9 cellular contexts compared by ENCODE assay signal in the genomic region with DNA sequence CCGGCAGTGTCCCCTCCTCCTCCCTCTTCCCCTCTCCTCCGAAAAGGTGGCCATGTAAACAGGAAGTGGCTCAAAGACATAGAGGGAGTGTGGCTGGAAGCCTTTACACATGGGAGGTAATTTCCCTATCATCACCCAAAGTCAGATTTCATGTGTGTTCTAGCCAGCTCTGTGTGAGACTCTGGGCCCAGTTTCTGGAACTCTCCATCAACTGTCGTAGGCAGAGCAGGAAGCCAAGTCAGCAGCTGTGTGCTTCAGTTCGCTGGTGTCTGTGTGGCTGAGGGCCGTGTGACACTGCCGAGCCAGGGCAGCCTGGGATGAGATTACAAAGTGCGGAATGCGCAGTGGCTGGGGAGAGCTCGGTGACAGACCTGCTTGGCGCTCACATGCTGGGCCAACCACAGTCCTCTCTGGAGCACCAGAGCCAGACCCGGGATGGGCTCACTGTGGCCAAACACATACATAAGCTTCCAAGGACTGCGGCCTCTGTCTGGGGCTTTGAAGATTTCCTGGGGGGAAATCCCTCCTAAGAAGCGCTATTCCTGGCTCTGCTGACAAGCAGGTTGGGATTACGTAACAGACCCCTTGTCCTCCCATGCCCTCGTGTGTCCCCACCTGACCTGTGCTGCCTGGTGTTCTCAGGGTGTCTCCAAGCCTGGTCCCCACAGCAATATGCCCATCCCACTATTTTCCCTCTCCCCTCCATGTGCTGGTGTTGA. TPM values are rescaled to one million over a fixed set of nuclear protein-coding genes. Genes with fewer than 3 reads are reported as not detected.
DNase-seq lines count a peak whose midpoint lies in the region; ATAC-seq and TF ChIP-seq lines count a peak whose summit lies in the region.
"Had no signal": no experiment of that assay in that cellular context is flagged by ENCODE, and none has a peak within 500 bp of the region (broad histone marks: within the 10 kb centered on the region; RNA-seq: fewer than 3 reads in every experiment).

No MANE protein-coding gene starts in this region.

- TF ChIP-seq CTCF in lower lobe of right lung (IDR thresholded peaks at IDR 0.05) (no peak), tibial artery (IDR thresholded peaks at IDR 0.05) (no peak), GM20000 (IDR thresholded peaks at IDR 0.05; ENCODE audit: extremely low read depth, missing control alignments) (no peak)

- H3K4me1 ChIP-seq in lower lobe of right lung (peaks cover 28% of the 10 kb centered on the region), tibial artery (peaks cover 0 to 90% (median 72%) of the 10 kb centered on the region in 4 donors)

- peaks cover 6% of the 10 kb centered on the region for H3K27me3 Mint-ChIP-seq in activated CD4-positive, alpha-beta memory T cell treated with anti-CD3 and anti-CD28 coated beads for 36 hours

- CTCF ChIA-PET in activated CD4-positive, alpha-beta memory T cell treated with anti-CD3 and anti-CD28 coated beads for 36 hours (lab: Charles Lee): interaction anchor here (1.6 to 3.7 kb wide), 3 partner anchors 20 to 120 kb away, joined by 3 to 18 read pairs (median 5); no protein-coding TSS in a partner anchor

- H3K4me1 Mint-ChIP-seq in activated CD4-positive, alpha-beta memory T cell treated with anti-CD3 and anti-CD28 coated beads for 36 hours (ENCODE audit: low read depth): peaks cover 8% of the 10 kb centered on the region

- no peak overlapping the region for H3K4me3 Mint-ChIP-seq in activated CD4-positive, alpha-beta memory T cell treated with anti-CD3 and anti-CD28 coated beads for 36 hours

- H3K27me3 ChIP-seq in lower lobe of right lung (ENCODE audit: low read depth) (no peaks in the 10 kb centered on the region), tibial artery (no peaks in the 10 kb centered on the region)

- H3K4me3 ChIP-seq in lower lobe of right lung (no peak overlapping the region), tibial artery (peak overlapping the region; percentile 8 to 18)

- no peaks in the 10 kb centered on the region for H3K36me3 Mint-ChIP-seq in activated CD4-positive, alpha-beta memory T cell treated with anti-CD3 and anti-CD28 coated beads for 36 hours

- no peak overlapping the region for H3K27ac Mint-ChIP-seq in activated CD4-positive, alpha-beta memory T cell treated with anti-CD3 and anti-CD28 coated beads for 36 hours

- no peaks in the 10 kb centered on the region for H3K9me3 Mint-ChIP-seq in activated CD4-positive, alpha-beta memory T cell treated with anti-CD3 and anti-CD28 coated beads for 36 hours

- H3K27ac ChIP-seq in lower lobe of right lung (peak overlapping the region; percentile 82), tibial artery (peak overlapping the region; percentile 93 to 96)
- H3K27ac ChIP-seq: 22Rv1 had no signal

- no peaks in the 10 kb centered on the region for H3K9me3 ChIP-seq in lower lobe of right lung
- H3K9me3 ChIP-seq in tibial artery: no peaks in the 10 kb centered on the region

- POLR2A ChIA-PET in activated CD4-positive, alpha-beta memory T cell treated with anti-CD3 and anti-CD28 coated beads for 36 hours (lab: Charles Lee): no interaction called here

- intact Hi-C loops in lower lobe of right lung (cut with DNase I) (no loop called here), tibial artery (cut with DNase I; ENCODE audit: low total_unique reads) (loop anchor here (5.0 to 10.0 kb wide), 2 partner anchors 116 to 274 kb away; a partner anchor contains a TSS)
- intact Hi-C loops in activated CD4-positive, alpha-beta memory T cell treated with anti-CD3 and anti-CD28 coated beads for 36 hours (cut with micrococcal nuclease): no loop called here

- DNase-seq in DMS 273 (lab: John Stamatoyannopoulos, UW; ENCODE audit: unreplicated experiment) (peak; percentile 34), DMS 273 treated with DMSO at 0.1 percent for 48 hours (lab: John Stamatoyannopoulos, UW) (no peak), cerebellum (ENCODE audit: low spot score) (peak; percentile 79), lower lobe of right lung (peak; percentile 61), tibial artery (peak; percentile 89 to 93), GM20000 (ENCODE audit: low spot score) (no peak)
- DNase-seq in activated CD4-positive, alpha-beta memory T cell treated with anti-CD3 and anti-CD28 coated beads for 36 hours: no peak

- peaks cover 4% of the 10 kb centered on the region for H3K36me3 ChIP-seq in lower lobe of right lung
- H3K36me3 ChIP-seq in tibial artery: no peaks in the 10 kb centered on the region

- ATAC-seq in lower lobe of right lung: peak; percentile 82
- ATAC-seq in HG02938 (IDR thresholded peaks at IDR 0.05; ENCODE audit: unreplicated experiment): no peak

RNA-seq across cellular contexts. Expression of a gene that starts 50.7 kb away (rescaled TPM):
- total RNA-seq in cerebellum (35.1 TPM), lower lobe of right lung (27.8 TPM)
- total RNA-seq in activated CD4-positive, alpha-beta memory T cell treated with anti-CD3 and anti-CD28 coated beads for 36 hours: 10 to 100 TPM; 40.9 to 48.1 TPM

Comparison
In these comparisons a context has a peak if more than half of its experiments do, and no peak if none do; other contexts are left out.
1. DNase-seq: peak in DMS 273 (single experiment), cerebellum (single experiment), lower lobe of right lung (single experiment) and tibial artery (2 of 2); none in DMS 273 treated with DMSO at 0.1 percent for 48 hours (single experiment), GM20000 (single experiment) and activated CD4-positive, alpha-beta memory T cell treated with anti-CD3 and anti-CD28 coated beads for 36 hours (single experiment).